1 cellular context compared by ENCODE assay signal in genomic region chr16:69465083-69465721, GRCh38.
TF ChIP-seq lines count a peak whose summit lies in the region.

No MANE protein-coding gene starts in this region.

TF ChIP-seq in HepG2, 621 proteins besides CTCF, POLR2A, EP300 and RAD21 (continued from another document and continues in another):
- TF ChIP-seq, protein P1, sequence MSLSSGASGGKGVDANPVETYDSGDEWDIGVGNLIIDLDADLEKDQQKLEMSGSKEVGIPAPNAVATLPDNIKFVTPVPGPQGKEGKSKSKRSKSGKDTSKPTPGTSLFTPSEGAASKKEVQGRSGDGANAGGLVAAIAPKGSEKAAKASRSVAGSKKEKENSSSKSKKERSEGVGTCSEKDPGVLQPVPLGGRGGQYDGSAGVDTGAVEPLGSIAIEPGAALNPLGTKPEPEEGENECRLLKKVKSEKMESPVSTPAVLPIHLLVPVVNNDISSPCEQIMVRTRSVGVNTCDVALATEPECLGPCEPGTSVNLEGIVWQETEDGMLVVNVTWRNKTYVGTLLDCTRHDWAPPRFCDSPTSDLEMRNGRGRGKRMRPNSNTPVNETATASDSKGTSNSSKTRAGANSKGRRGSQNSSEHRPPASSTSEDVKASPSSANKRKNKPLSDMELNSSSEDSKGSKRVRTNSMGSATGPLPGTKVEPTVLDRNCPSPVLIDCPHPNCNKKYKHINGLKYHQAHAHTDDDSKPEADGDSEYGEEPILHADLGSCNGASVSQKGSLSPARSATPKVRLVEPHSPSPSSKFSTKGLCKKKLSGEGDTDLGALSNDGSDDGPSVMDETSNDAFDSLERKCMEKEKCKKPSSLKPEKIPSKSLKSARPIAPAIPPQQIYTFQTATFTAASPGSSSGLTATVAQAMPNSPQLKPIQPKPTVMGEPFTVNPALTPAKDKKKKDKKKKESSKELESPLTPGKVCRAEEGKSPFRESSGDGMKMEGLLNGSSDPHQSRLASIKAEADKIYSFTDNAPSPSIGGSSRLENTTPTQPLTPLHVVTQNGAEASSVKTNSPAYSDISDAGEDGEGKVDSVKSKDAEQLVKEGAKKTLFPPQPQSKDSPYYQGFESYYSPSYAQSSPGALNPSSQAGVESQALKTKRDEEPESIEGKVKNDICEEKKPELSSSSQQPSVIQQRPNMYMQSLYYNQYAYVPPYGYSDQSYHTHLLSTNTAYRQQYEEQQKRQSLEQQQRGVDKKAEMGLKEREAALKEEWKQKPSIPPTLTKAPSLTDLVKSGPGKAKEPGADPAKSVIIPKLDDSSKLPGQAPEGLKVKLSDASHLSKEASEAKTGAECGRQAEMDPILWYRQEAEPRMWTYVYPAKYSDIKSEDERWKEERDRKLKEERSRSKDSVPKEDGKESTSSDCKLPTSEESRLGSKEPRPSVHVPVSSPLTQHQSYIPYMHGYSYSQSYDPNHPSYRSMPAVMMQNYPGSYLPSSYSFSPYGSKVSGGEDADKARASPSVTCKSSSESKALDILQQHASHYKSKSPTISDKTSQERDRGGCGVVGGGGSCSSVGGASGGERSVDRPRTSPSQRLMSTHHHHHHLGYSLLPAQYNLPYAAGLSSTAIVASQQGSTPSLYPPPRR (CRISPR knock-in tag; IDR thresholded peaks at IDR 0.05; ENCODE audit: borderline replicate concordance) = no peak
- TF ChIP-seq NCOA2 (CRISPR knock-in tag; IDR thresholded peaks at IDR 0.05) (no peak), NR2F1 (CRISPR knock-in tag; IDR thresholded peaks at IDR 0.05) (peak in 1 of 2 experiments; percentile 47; a peak in 1 of 4 replicates), IKZF1 (IDR thresholded peaks at IDR 0.05) (no peak), ZNF768 (CRISPR knock-in tag; IDR thresholded peaks at IDR 0.05) (no peak), ZNF446 (CRISPR knock-in tag; IDR thresholded peaks at IDR 0.05) (no peak), RXRA (CRISPR knock-in tag; IDR thresholded peaks at IDR 0.05) (no peak), MBD4 (IDR thresholded peaks at IDR 0.05; ENCODE audit: borderline replicate concordance, low read length) (no peak), ATF1 (CRISPR knock-in tag; IDR thresholded peaks at IDR 0.05) (no peak), SMC3 (IDR thresholded peaks at IDR 0.05; ENCODE audit: low read length) (peak; percentile 37; the same call in 1 of the 2 replicates), ZBTB10 (CRISPR knock-in tag; IDR thresholded peaks at IDR 0.05; ENCODE audit: borderline replicate concordance) (no peak), CEBPG (CRISPR knock-in tag; IDR thresholded peaks at IDR 0.05) (no peak; the same call in 1 of the 2 replicates), PHF5A (CRISPR knock-in tag; IDR thresholded peaks at IDR 0.05; ENCODE audit: low read depth, unreplicated experiment) (no peak), ZNF329 (CRISPR knock-in tag; IDR thresholded peaks at IDR 0.05; ENCODE audit: low read depth) (no peak), REPIN1 (CRISPR knock-in tag; IDR thresholded peaks at IDR 0.05; ENCODE audit: borderline replicate concordance, low read depth) (0 out of 2 replicates have a peak, but pooled peaks have one; percentile 24), THRA (CRISPR knock-in tag; IDR thresholded peaks at IDR 0.05; ENCODE audit: borderline replicate concordance) (no peak), HNRNPK (IDR thresholded peaks at IDR 0.05; ENCODE audit: low read depth, low read length, poor library complexity, severe bottlenecking) (no peak), HCFC1 (IDR thresholded peaks at IDR 0.05; ENCODE audit: low read depth, low read length) (no peak), PRDM4 (CRISPR knock-in tag; IDR thresholded peaks at IDR 0.05; ENCODE audit: borderline replicate concordance) (no peak), KAT8 (CRISPR knock-in tag; IDR thresholded peaks at IDR 0.05) (no peak), KDM4B (CRISPR knock-in tag; IDR thresholded peaks at IDR 0.05) (no peak), ZFP41 (CRISPR knock-in tag; IDR thresholded peaks at IDR 0.05; ENCODE audit: borderline replicate concordance) (no peak), ZNF770 (CRISPR knock-in tag; IDR thresholded peaks at IDR 0.05) (no peak), ZNF737 (CRISPR knock-in tag; IDR thresholded peaks at IDR 0.05; ENCODE audit: borderline replicate concordance) (no peak), EHMT2 (IDR thresholded peaks at IDR 0.05; ENCODE audit: borderline replicate concordance, low read depth, low read length) (no peak), ZNF432 (CRISPR knock-in tag; IDR thresholded peaks at IDR 0.05; ENCODE audit: borderline replicate concordance) (no peak), HNRNPLL (IDR thresholded peaks at IDR 0.05; ENCODE audit: low read depth, low read length, poor library complexity, severe bottlenecking) (no peak)
- TF ChIP-seq, protein P2, sequence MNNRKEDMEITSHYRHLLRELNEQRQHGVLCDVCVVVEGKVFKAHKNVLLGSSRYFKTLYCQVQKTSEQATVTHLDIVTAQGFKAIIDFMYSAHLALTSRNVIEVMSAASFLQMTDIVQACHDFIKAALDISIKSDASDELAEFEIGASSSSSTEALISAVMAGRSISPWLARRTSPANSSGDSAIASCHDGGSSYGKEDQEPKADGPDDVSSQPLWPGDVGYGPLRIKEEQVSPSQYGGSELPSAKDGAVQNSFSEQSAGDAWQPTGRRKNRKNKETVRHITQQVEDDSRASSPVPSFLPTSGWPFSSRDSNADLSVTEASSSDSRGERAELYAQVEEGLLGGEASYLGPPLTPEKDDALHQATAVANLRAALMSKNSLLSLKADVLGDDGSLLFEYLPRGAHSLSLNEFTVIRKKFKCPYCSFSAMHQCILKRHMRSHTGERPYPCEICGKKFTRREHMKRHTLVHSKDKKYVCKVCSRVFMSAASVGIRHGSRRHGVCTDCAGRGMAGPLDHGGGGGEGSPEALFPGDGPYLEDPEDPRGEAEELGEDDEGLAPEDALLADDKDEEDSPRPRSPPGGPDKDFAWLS (CRISPR knock-in tag; IDR thresholded peaks at IDR 0.05; ENCODE audit: borderline replicate concordance) = no peak
- TF ChIP-seq, protein P3, sequence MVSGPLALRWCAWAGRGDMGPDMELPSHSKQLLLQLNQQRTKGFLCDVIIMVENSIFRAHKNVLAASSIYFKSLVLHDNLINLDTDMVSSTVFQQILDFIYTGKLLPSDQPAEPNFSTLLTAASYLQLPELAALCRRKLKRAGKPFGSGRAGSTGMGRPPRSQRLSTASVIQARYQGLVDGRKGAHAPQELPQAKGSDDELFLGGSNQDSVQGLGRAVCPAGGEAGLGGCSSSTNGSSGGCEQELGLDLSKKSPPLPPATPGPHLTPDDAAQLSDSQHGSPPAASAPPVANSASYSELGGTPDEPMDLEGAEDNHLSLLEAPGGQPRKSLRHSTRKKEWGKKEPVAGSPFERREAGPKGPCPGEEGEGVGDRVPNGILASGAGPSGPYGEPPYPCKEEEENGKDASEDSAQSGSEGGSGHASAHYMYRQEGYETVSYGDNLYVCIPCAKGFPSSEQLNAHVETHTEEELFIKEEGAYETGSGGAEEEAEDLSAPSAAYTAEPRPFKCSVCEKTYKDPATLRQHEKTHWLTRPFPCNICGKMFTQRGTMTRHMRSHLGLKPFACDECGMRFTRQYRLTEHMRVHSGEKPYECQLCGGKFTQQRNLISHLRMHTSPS (CRISPR knock-in tag; IDR thresholded peaks at IDR 0.05; ENCODE audit: low read depth) = no peak
- TF ChIP-seq, protein P4, sequence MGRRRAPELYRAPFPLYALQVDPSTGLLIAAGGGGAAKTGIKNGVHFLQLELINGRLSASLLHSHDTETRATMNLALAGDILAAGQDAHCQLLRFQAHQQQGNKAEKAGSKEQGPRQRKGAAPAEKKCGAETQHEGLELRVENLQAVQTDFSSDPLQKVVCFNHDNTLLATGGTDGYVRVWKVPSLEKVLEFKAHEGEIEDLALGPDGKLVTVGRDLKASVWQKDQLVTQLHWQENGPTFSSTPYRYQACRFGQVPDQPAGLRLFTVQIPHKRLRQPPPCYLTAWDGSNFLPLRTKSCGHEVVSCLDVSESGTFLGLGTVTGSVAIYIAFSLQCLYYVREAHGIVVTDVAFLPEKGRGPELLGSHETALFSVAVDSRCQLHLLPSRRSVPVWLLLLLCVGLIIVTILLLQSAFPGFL (CRISPR knock-in tag; IDR thresholded peaks at IDR 0.05) = no peak
- TF ChIP-seq, protein P5, sequence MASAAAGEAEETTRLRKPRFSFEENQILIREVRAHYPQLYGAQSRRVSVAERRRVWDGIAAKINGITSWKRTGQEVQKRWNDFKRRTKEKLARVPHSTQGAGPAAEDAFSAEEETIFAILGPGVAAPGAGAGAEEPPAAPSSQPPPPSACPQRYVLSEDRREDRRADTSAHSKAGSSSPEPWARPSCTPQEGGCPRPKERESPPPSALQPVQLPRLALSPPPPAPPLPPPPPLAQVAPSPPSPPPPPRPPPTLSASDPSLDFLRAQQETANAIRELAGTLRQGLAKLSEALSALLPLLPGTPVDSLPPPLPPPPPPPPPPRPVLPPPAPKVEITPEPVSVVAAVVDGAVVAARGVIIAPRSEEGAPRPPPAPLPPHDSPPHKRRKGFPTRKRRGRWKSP (CRISPR knock-in tag; IDR thresholded peaks at IDR 0.05) = peak; percentile 28; the same call in 1 of the 2 replicates
- TF ChIP-seq, protein P6, sequence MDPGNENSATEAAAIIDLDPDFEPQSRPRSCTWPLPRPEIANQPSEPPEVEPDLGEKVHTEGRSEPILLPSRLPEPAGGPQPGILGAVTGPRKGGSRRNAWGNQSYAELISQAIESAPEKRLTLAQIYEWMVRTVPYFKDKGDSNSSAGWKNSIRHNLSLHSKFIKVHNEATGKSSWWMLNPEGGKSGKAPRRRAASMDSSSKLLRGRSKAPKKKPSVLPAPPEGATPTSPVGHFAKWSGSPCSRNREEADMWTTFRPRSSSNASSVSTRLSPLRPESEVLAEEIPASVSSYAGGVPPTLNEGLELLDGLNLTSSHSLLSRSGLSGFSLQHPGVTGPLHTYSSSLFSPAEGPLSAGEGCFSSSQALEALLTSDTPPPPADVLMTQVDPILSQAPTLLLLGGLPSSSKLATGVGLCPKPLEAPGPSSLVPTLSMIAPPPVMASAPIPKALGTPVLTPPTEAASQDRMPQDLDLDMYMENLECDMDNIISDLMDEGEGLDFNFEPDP (CRISPR knock-in tag; conservative IDR thresholded peaks at IDR 0.05) = no peak
- TF ChIP-seq, protein P7, sequence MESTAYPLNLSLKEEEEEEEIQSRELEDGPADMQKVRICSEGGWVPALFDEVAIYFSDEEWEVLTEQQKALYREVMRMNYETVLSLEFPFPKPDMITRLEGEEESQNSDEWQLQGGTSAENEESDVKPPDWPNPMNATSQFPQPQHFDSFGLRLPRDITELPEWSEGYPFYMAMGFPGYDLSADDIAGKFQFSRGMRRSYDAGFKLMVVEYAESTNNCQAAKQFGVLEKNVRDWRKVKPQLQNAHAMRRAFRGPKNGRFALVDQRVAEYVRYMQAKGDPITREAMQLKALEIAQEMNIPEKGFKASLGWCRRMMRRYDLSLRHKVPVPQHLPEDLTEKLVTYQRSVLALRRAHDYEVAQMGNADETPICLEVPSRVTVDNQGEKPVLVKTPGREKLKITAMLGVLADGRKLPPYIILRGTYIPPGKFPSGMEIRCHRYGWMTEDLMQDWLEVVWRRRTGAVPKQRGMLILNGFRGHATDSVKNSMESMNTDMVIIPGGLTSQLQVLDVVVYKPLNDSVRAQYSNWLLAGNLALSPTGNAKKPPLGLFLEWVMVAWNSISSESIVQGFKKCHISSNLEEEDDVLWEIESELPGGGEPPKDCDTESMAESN (CRISPR knock-in tag; conservative IDR thresholded peaks at IDR 0.05) = no peak
